In genomic region chr7:1024331-1024761, GRCh38 we compare ENCODE assay signal across 10 cellular contexts. TPM values are rescaled to one million over a fixed set of nuclear protein-coding genes. Genes with fewer than 3 reads are reported as not detected.
A peak's percentile ranks its signal among the peaks of the same experiment; 100 is the strongest.
DNase-seq lines count a peak whose midpoint lies in the region; ATAC-seq, FAIRE-seq and TF ChIP-seq lines count a peak whose summit lies in the region.
"Had no signal": no experiment of that assay in that cellular context is flagged by ENCODE, and none has a peak within 500 bp of the region (broad histone marks: within the 10 kb centered on the region; RNA-seq: fewer than 3 reads in every experiment).

No MANE protein-coding gene starts in this region.

- 0 out of 2 replicates have a peak, but pooled peaks have one; percentile 36 for TF ChIP-seq POLR2A in GM12878 (IDR thresholded peaks at IDR 0.05; ENCODE audit: low read depth, low read length)
- no peak for TF ChIP-seq POLR2A in sigmoid colon (IDR thresholded peaks at IDR 0.05)

- no peaks in the 10 kb centered on the region for H3K27me3 ChIP-seq in GM12878 (replicated peaks in 1 of 2; ENCODE audit: control insufficient read depth in 2 of 2, insufficient read depth in 2 of 2, low read length in 1 of 2)
- no peaks in the 10 kb centered on the region for H3K27me3 ChIP-seq in GM23248 (replicated peaks; ENCODE audit: insufficient read depth)
- H3K27me3 ChIP-seq in sigmoid colon: no peaks in the 10 kb centered on the region

- no TSS peak for BruUV-seq in GM12878 (replicated peaks; lab: Mats Ljungman, UMichigan)

- peak; percentile 56 for ATAC-seq in GM18502 (IDR thresholded peaks at IDR 0.05; ENCODE audit: poor library complexity, unreplicated experiment)
- peak; percentile 60 for ATAC-seq in GM21390 (IDR thresholded peaks at IDR 0.05; ENCODE audit: unreplicated experiment)
- peak; percentile 58 for ATAC-seq in HG03432 (IDR thresholded peaks at IDR 0.05; ENCODE audit: unreplicated experiment)
- ATAC-seq in GM12878: peak; percentile 70

- H3F3A ChIP-seq in GM23248 (ENCODE audit: insufficient read depth): no peaks in the 10 kb centered on the region

- peak overlapping the region; percentile 95 for H3K27ac ChIP-seq in GM12878 (ENCODE audit: control insufficient read depth, insufficient read depth)
- no peak overlapping the region for H3K27ac ChIP-seq in GM23248
- no peak overlapping the region for H3K27ac ChIP-seq in sigmoid colon

- in situ Hi-C loops in GM12878 (cut with MboI) (no loop called here), GM23248 (cut with MboI) (no loop called here)

- no peak for TF ChIP-seq RAD21 in GM12878 (IDR thresholded peaks at IDR 0.05; ENCODE audit: insufficient read depth, low read depth, low read length)

- TF ChIP-seq EP300 in GM12878 (IDR thresholded peaks at IDR 0.05; ENCODE audit: borderline replicate concordance in 1 of 2, control insufficient read depth in 1 of 2, low read depth in 2 of 2, low read length in 2 of 2) (peak; percentile 89 to 95), sigmoid colon (IDR thresholded peaks at IDR 0.05) (no peak)

- WGBS in GM12878 (ENCODE audit: insufficient coverage, insufficient replicate concordance, low lambda C conversion rate, missing lambda C conversion rate): under 1% methylated on average over 13 of the region's 13 CpGs
- 81 to 83% methylated on average over 13 of the region's 13 CpGs for WGBS in GM23248 (ENCODE audit: low coverage in 1 of 2, low lambda C conversion rate in 2 of 2, missing lambda C conversion rate in 2 of 2), 2 experiments
- 64 to 78% methylated on average over 13 of the region's 13 CpGs for WGBS in sigmoid colon, 2 donors

- no peak for TF ChIP-seq CTCF in GM12878 (IDR thresholded peaks at IDR 0.05 in 2 of 3, conservative IDR thresholded peaks at IDR 0.05 in 1 of 3; ENCODE audit: control insufficient read depth in 2 of 3, extremely low read depth in 1 of 3, insufficient read depth in 1 of 3, low read depth in 3 of 3, low read length in 3 of 3)
- TF ChIP-seq CTCF in sigmoid colon (IDR thresholded peaks at IDR 0.05): no peak

- H3K4me1 ChIP-seq in GM12878 (ENCODE audit: control insufficient read depth, insufficient read depth, low read length) (peaks cover 40% of the 10 kb centered on the region), GM23248 (ENCODE audit: insufficient read depth) (peaks cover 4% of the 10 kb centered on the region), sigmoid colon (peaks cover 0 to 38% (median 23%) of the 10 kb centered on the region in 4 donors)

- H3K4me3 ChIP-seq in GM12878 (peak overlapping the region; percentile 99), GM23248 (no peak overlapping the region), sigmoid colon (no peak overlapping the region)

- H4K20me1 ChIP-seq in GM12878 (ENCODE audit: control insufficient read depth, insufficient read depth) (no peaks in the 10 kb centered on the region), GM23248 (ENCODE audit: insufficient read depth) (no peaks in the 10 kb centered on the region)

- H2AFZ ChIP-seq in GM12878 (ENCODE audit: control insufficient read depth, low read depth, low read length) (no peak overlapping the region), GM23248 (no peak overlapping the region)

- RAD21 ChIA-PET in GM12878 (lab: Charles Lee; ENCODE audit: unreplicated experiment): interaction anchor here (1.4 to 6.6 kb wide), 7 partner anchors 20 to 101 kb away, joined by 4 to 59 read pairs (median 11); partner anchors contain the start of gene GPR146

- H3K36me3 ChIP-seq in GM12878 (ENCODE audit: control insufficient read depth in 2 of 2, insufficient read depth in 2 of 2, low read length in 1 of 2) (peaks cover 7 to 11% of the 10 kb centered on the region in 2 experiments; a peak in 3 of 4 replicates), GM23248 (ENCODE audit: low read depth) (no peaks in the 10 kb centered on the region), sigmoid colon (peaks cover 0 to 26% (median 0%) of the 10 kb centered on the region in 4 donors)

- DNase-seq in GM12878 (ENCODE audit: low read depth, low spot score) (peak; percentile 93), nucleus accumbens (lab: John Stamatoyannopoulos, UW) (no peak), GM23248 (no peak), RCC 7860 (ENCODE audit: low spot score) (no peak), sigmoid colon (no peak)
- DNase-seq: T-helper 2 cell had no signal

- H3K4me2 ChIP-seq in GM12878 (ENCODE audit: control insufficient read depth, insufficient read depth): peak overlapping the region; percentile 96
- no peak overlapping the region for H3K4me2 ChIP-seq in GM23248 (ENCODE audit: unreplicated experiment)

- SMC1A ChIA-PET in GM12878 (lab: Charles Lee; ENCODE audit: uncharacterized antibody, unreplicated experiment): interaction anchor here (0.8 to 9.0 kb wide), 8 partner anchors 19 to 151 kb away, joined by 3 to 71 read pairs (median 6); no protein-coding TSS in a partner anchor

- H3K9ac ChIP-seq in GM12878 (ENCODE audit: control insufficient read depth, insufficient read depth, low read length): peak overlapping the region; percentile 79
- no peak overlapping the region for H3K9ac ChIP-seq in GM23248

- FAIRE-seq in GM12878 (lab: Jason Lieb, UNC) (peak; percentile 91), RCC 7860 (lab: Jason Lieb, UNC) (no peak)

- intact Hi-C loops in GM12878 (cut with micrococcal nuclease; ENCODE audit: unreplicated experiment) (loop anchor here (1.0 kb wide), 2 partner anchors 31 to 38 kb away; no protein-coding TSS in a partner anchor), sigmoid colon (cut with DNase I) (no loop called here)

- no peaks in the 10 kb centered on the region for H3K9me2 ChIP-seq in GM23248 (ENCODE audit: insufficient read depth)

- H3K79me2 ChIP-seq in GM12878 (ENCODE audit: control insufficient read depth, insufficient read depth, low read length): peaks cover 89% of the 10 kb centered on the region
- H3K79me2 ChIP-seq in GM23248 (ENCODE audit: insufficient read depth): peaks cover 55% of the 10 kb centered on the region

- POLR2A ChIA-PET in GM12878 (lab: Charles Lee): interaction anchor here (0.8 to 5.3 kb wide), 10 partner anchors 20 to 147 kb away, joined by 3 to 40 read pairs (median 4); partner anchors contain the start of gene GPR146

- H3K9me3 ChIP-seq in GM12878 (replicated peaks; ENCODE audit: control insufficient read depth, insufficient read depth, low read length): peaks cover 11% of the 10 kb centered on the region; the same call in 2 of the 3 replicates
- H3K9me3 ChIP-seq in GM23248 (ENCODE audit: low read depth): no peaks in the 10 kb centered on the region
- no peaks in the 10 kb centered on the region for H3K9me3 ChIP-seq in sigmoid colon

- CTCF ChIA-PET in GM12878 (lab: Yijun Ruan, JAX): interaction anchor here (0.9 to 6.7 kb wide), 7 partner anchors 21 to 80 kb away, joined by 3 to 85 read pairs (median 7); partner anchors contain the start of genes GPER1 and GPR146

RNA-seq across cellular contexts. Expression of gene GPR146, which starts 20.0 kb away (rescaled TPM):
- 30.0 and 31.5 TPM in 2 replicates for total RNA-seq in GM12878 (2013; cell fraction: nucleolus; rRNA removed)
- 0.65 and 0.68 TPM in 2 replicates for total RNA-seq in GM12878 (2014; rRNA removed)
- 0.36 and 0.92 TPM in 2 replicates for total RNA-seq in GM12878 (2014; rRNA removed; fragmentation: Illumina TruSeq; extraction: Trizol)
- total RNA-seq in GM12878 (2021): 0.51 and 1.1 TPM in 2 replicates
- 3.5 TPM for polyA plus RNA-seq in GM12878 (2011; ENCODE audit: low read depth)
- 9.0 and 12.0 TPM in 2 replicates for polyA plus RNA-seq in GM12878 (2011; rRNA removed)
- 12.9 and 14.2 TPM in 2 replicates for polyA plus RNA-seq in GM12878 (2011; cell fraction: cytosol; rRNA removed)
- polyA plus RNA-seq in GM12878 (2011; cell fraction: nucleus; rRNA removed): 18.1 and 26.9 TPM in 2 replicates
- polyA plus RNA-seq in GM12878 (2012): 5.0 and 11.4 TPM in 2 replicates
- 0.19 TPM in 1 of 2 replicates, not detected in the other for polyA plus RNA-seq in GM12878 (2014; fragmentation: Illumina TruSeq; extraction: Trizol)
- polyA plus RNA-seq in GM12878 (2014; fragmentation: Nextera tagmentation; extraction: Ambion mirVana): not detected
- polyA plus RNA-seq in GM12878 (2014; rRNA removed): 0.50 and 0.80 TPM in 2 replicates
- 1 to 10 TPM in 1 of 2 experiments, under 1 TPM in 1; 0.56 to 1.0 TPM for polyA plus RNA-seq in GM12878 (2016; fragmentation: Nextera tagmentation; extraction: Ambion mirVana)
- 11.6 and 21.0 TPM in 2 replicates for polyA minus RNA-seq in GM12878 (2011; rRNA and poly(A)+ RNA removed)
- 2.2 and 3.7 TPM in 2 replicates for polyA minus RNA-seq in GM12878 (2011; cell fraction: cytosol; rRNA and poly(A)+ RNA removed)
- polyA minus RNA-seq in GM12878 (2011; cell fraction: nucleus; rRNA and poly(A)+ RNA removed): 6.0 and 13.7 TPM in 2 replicates
- 9.7 and 10.2 TPM in 2 replicates for total RNA-seq in GM23248 (2014; rRNA removed; shearing (Covaris generic))
- 4.3 and 5.1 TPM in 2 replicates for polyA plus RNA-seq in GM23248 (2016; fragmentation: Nextera tagmentation; extraction: Ambion mirVana)
- total RNA-seq in sigmoid colon: 10 to 100 TPM; 10.8 to 33.5 (median 27.2) TPM
- polyA plus RNA-seq in sigmoid colon: 1 to 10 TPM; 3.0 to 7.1 (median 5.5) TPM

RNA-seq across cellular contexts. Expression of gene CYP2W1, which starts 41.4 kb away (rescaled TPM):
- not detected in 2 replicates for total RNA-seq in GM12878 (2013; cell fraction: nucleolus; rRNA removed)
- total RNA-seq in GM12878 (2014; rRNA removed) (not detected in 2 replicates), GM12878 (2014; rRNA removed; fragmentation: Illumina TruSeq; extraction: Trizol) (not detected in 2 replicates), GM12878 (2021) (not detected in 2 replicates), sigmoid colon (under 1 TPM in 1 of 4 donors, not detected in 3; 0.83 TPM)
- polyA plus RNA-seq in GM12878 (2011; ENCODE audit: low read depth): not detected
- polyA plus RNA-seq in GM12878 (2011; rRNA removed) (not detected in 2 replicates), GM12878 (2014; fragmentation: Illumina TruSeq; extraction: Trizol) (not detected in 2 replicates), GM12878 (2014; fragmentation: Nextera tagmentation; extraction: Ambion mirVana) (not detected), GM12878 (2014; rRNA removed) (not detected in 2 replicates), GM12878 (2016; fragmentation: Nextera tagmentation; extraction: Ambion mirVana) (not detected), GM23248 (2016; fragmentation: Nextera tagmentation; extraction: Ambion mirVana) (not detected in 2 replicates), sigmoid colon (1 to 10 TPM in 1 of 3 donors, not detected in 2; 3.8 TPM)
- not detected in 2 replicates for polyA plus RNA-seq in GM12878 (2011; cell fraction: cytosol; rRNA removed)
- polyA plus RNA-seq in GM12878 (2011; cell fraction: nucleus; rRNA removed): 0.04 and 0.07 TPM in 2 replicates
- not detected in 2 replicates for polyA plus RNA-seq in GM12878 (2012)
- polyA minus RNA-seq in GM12878 (2011; rRNA and poly(A)+ RNA removed): not detected in 2 replicates
- not detected in 2 replicates for polyA minus RNA-seq in GM12878 (2011; cell fraction: cytosol; rRNA and poly(A)+ RNA removed)
- not detected in 2 replicates for polyA minus RNA-seq in GM12878 (2011; cell fraction: nucleus; rRNA and poly(A)+ RNA removed)
- not detected in 2 replicates for total RNA-seq in GM23248 (2014; rRNA removed; shearing (Covaris generic))
- total RNA-seq: lung microvascular endothelial cell had no signal

RNA-seq across cellular contexts. Expression of gene COX19, which starts 49.0 kb away (rescaled TPM):
- total RNA-seq in GM12878 (2013; cell fraction: nucleolus; rRNA removed): 117 and 121 TPM in 2 replicates
- total RNA-seq in GM12878 (2014; rRNA removed): 10.2 and 12.5 TPM in 2 replicates
- total RNA-seq in GM12878 (2014; rRNA removed; fragmentation: Illumina TruSeq; extraction: Trizol): 9.5 and 11.4 TPM in 2 replicates
- 8.6 and 9.0 TPM in 2 replicates for total RNA-seq in GM12878 (2021)
- 4.5 TPM for polyA plus RNA-seq in GM12878 (2011; ENCODE audit: low read depth)
- 15.9 and 17.0 TPM in 2 replicates for polyA plus RNA-seq in GM12878 (2011; rRNA removed)
- polyA plus RNA-seq in GM12878 (2011; cell fraction: cytosol; rRNA removed): 10.8 and 11.2 TPM in 2 replicates
- 22.4 and 24.8 TPM in 2 replicates for polyA plus RNA-seq in GM12878 (2011; cell fraction: nucleus; rRNA removed)
- polyA plus RNA-seq in GM12878 (2012): 6.9 and 7.6 TPM in 2 replicates
- 7.0 and 12.4 TPM in 2 replicates for polyA plus RNA-seq in GM12878 (2014; fragmentation: Illumina TruSeq; extraction: Trizol)
- 1 to 10 TPM; 3.7 to 6.6 TPM for polyA plus RNA-seq in GM12878 (2014; fragmentation: Nextera tagmentation; extraction: Ambion mirVana)
- polyA plus RNA-seq in GM12878 (2014; rRNA removed): 8.9 and 10.2 TPM in 2 replicates
- 10 to 100 TPM; 15.0 to 17.9 TPM for polyA plus RNA-seq in GM12878 (2016; fragmentation: Nextera tagmentation; extraction: Ambion mirVana)
- polyA minus RNA-seq in GM12878 (2011; rRNA and poly(A)+ RNA removed): 11.1 and 20.0 TPM in 2 replicates
- 2.1 and 2.7 TPM in 2 replicates for polyA minus RNA-seq in GM12878 (2011; cell fraction: cytosol; rRNA and poly(A)+ RNA removed)
- 11.1 and 16.1 TPM in 2 replicates for polyA minus RNA-seq in GM12878 (2011; cell fraction: nucleus; rRNA and poly(A)+ RNA removed)
- total RNA-seq in GM23248 (2014; rRNA removed; shearing (Covaris generic)): 5.5 and 5.6 TPM in 2 replicates
- polyA plus RNA-seq in GM23248 (2016; fragmentation: Nextera tagmentation; extraction: Ambion mirVana): 9.5 and 9.9 TPM in 2 replicates
- total RNA-seq in sigmoid colon: 10 to 100 TPM in 1 of 4 donors, 1 to 10 TPM in 3; 8.9 to 12.7 (median 9.3) TPM
- 10 to 100 TPM in 1 of 3 donors, 1 to 10 TPM in 2; 5.1 to 11.5 (median 6.0) TPM for polyA plus RNA-seq in sigmoid colon
